22 cellular contexts compared by ENCODE assay signal in genomic region chr21:43992121-43992520, GRCh38.
"Had no signal": no experiment of that assay in that cellular context is flagged by ENCODE, and none has a peak within 500 bp of the region (broad histone marks: within the 10 kb centered on the region; RNA-seq: fewer than 3 reads in every experiment).

No MANE protein-coding gene starts in this region.

- H3K27me3 ChIP-seq: MG63, SJSA1 had no signal

- H3K4me3 ChIP-seq: MG63, SJSA1, SK-N-MC had no signal

- H3K27ac ChIP-seq: HL-60, SJSA1, SK-N-MC had no signal

- DNase-seq: IMR-90, Karpas-422, KG1, MG63, NCI-H1092, NCI-H1105 treated with DMSO at 0.1 percent for 48 hours, NCI-H1417 treated with DMSO at 0.1 percent for 48 hours, NCI-H1694 treated with DMSO at 0.1 percent for 48 hours, NCI-H1930, NCI-H2081, NCI-H2107, NCI-H2227 treated with DMSO at 0.1 percent for 48 hours, NCI-H510A, NCI-H524 treated with DMSO at 0.1 percent for 48 hours, NCI-H774, RPMI8226, SIG-M5, SW 1271 had no signal

- H3K4me1 ChIP-seq: SJSA1 had no signal

- H3K9me3 ChIP-seq: SJSA1 had no signal

- FAIRE-seq: RCC 7860 had no signal

- H3K36me3 ChIP-seq: MG63, SJSA1 had no signal
